ENCODE assay signal across 14 cellular contexts in genomic region chr17:78242024-78242742, GRCh38. TPM values are rescaled to one million over a fixed set of nuclear protein-coding genes. Genes with fewer than 3 reads are reported as not detected.
DNase-seq lines count a peak whose midpoint lies in the region; ATAC-seq lines count a peak whose summit lies in the region.
"Had no signal": no experiment of that assay in that cellular context is flagged by ENCODE, and none has a peak within 500 bp of the region (broad histone marks: within the 10 kb centered on the region; RNA-seq: fewer than 3 reads in every experiment).

No MANE protein-coding gene starts in this region.

- H3K4me3 Mint-ChIP-seq in central memory CD8-positive, alpha-beta T cell = no peak overlapping the region

- no peaks in the 10 kb centered on the region for H3K4me1 Mint-ChIP-seq in central memory CD8-positive, alpha-beta T cell

- peak; percentile 35 to 43 for ATAC-seq in activated CD4-positive, CD25-positive, alpha-beta regulatory T cell treated with anti-CD3 and anti-CD28 coated beads, Interleukin-2, amount 50 U/mL, for 24 hours
- ATAC-seq in central memory CD8-positive, alpha-beta T cell (replicated peaks; ENCODE audit: extremely low read depth, poor library complexity, severe bottlenecking) = peak; percentile 83
- ATAC-seq in left ventricle myocardium superior = no peak
- ATAC-seq: gastroesophageal sphincter had no signal

- H3K27ac Mint-ChIP-seq in central memory CD8-positive, alpha-beta T cell (ENCODE audit: low read depth) = peak overlapping the region; percentile 68

- no peaks in the 10 kb centered on the region for H3K27me3 Mint-ChIP-seq in central memory CD8-positive, alpha-beta T cell

- no peaks in the 10 kb centered on the region for H3K9me3 Mint-ChIP-seq in central memory CD8-positive, alpha-beta T cell

- no peak for DNase-seq in activated CD4-positive, CD25-positive, alpha-beta regulatory T cell (lab: John Stamatoyannopoulos, UW)
- DNase-seq in NAMALWA (ENCODE audit: low spot score) = peak; percentile 96
- DNase-seq in central memory CD8-positive, alpha-beta T cell (ENCODE audit: low spot score in 2 of 2) = no peak
- peak in 1 of 49 donors; percentile 64 for DNase-seq in substantia nigra (lab: John Stamatoyannopoulos, UW)
- DNase-seq in left ventricle myocardium superior = no peak
- DNase-seq in AG08395 (ENCODE audit: low spot score) = no peak
- DNase-seq in RPMI8226 = no peak
- DNase-seq: activated CD4-positive, alpha-beta T cell treated with anti-CD3 and anti-CD28 coated beads, Interleukin-2, amount 50 U/mL, for 1 hour had no signal

- peaks cover 4% of the 10 kb centered on the region for H3K36me3 Mint-ChIP-seq in central memory CD8-positive, alpha-beta T cell (ENCODE audit: insufficient read depth)

- intact Hi-C loops in left ventricle myocardium superior (cut with micrococcal nuclease) = no loop called here

- H3K27ac ChIP-seq in substantia nigra (ENCODE audit: low read depth, low read length, poor library complexity, severe bottlenecking) = peak overlapping the region; percentile 99
- H3K27ac ChIP-seq: gastroesophageal sphincter, thoracic aorta had no signal

RNA-seq across cellular contexts. Expression of gene TMEM235, which starts 10.8 kb away (rescaled TPM):
- not detected for total RNA-seq in left ventricle myocardium superior
- total RNA-seq: A673, gastroesophageal sphincter, H7, mucosa of gallbladder, thoracic aorta had no signal

RNA-seq across cellular contexts. Expression of gene BIRC5, which starts 28.1 kb away (rescaled TPM):
- 0.69 TPM for total RNA-seq in left ventricle myocardium superior

RNA-seq across cellular contexts. Expression of gene AFMID, which starts 55.0 kb away (rescaled TPM):
- total RNA-seq in left ventricle myocardium superior = 45.0 TPM

RNA-seq across cellular contexts. Expression of gene TK1, which starts 55.3 kb away (rescaled TPM):
- total RNA-seq in left ventricle myocardium superior = 2.1 TPM
